ENCODE assay signal across 26 cellular contexts in genomic region chr10:114718386-114718785, GRCh38.
"Had no signal": no experiment of that assay in that cellular context is flagged by ENCODE, and none has a peak within 500 bp of the region (broad histone marks: within the 10 kb centered on the region; RNA-seq: fewer than 3 reads in every experiment).

No MANE protein-coding gene starts in this region.

- H3K4me1 ChIP-seq: colonic mucosa, uterus had no signal

- H3K4me3 Mint-ChIP-seq: activated naive CD8-positive, alpha-beta T cell; activated T-cell treated with anti-CD3 and anti-CD28 coated beads, Interleukin-2, amount 50 U/mL, for 24 hours; activated T-helper 17 cell treated with anti-CD3 and anti-CD28 coated beads, Interleukin-2, amount 50 U/mL, for 72 hours; effector memory CD8-positive, alpha-beta T cell; naive B cell; stimulated activated memory B cell treated with anti-CD40 and anti-IgM and Interleukin-4, amounts not matched to agents 10 μg/mL and 1 μg/mL and 100 μg/mL, for 72 hours; WTC11 had no signal

- H3K27ac Mint-ChIP-seq: activated naive CD8-positive, alpha-beta T cell; activated T-cell treated with anti-CD3 and anti-CD28 coated beads, Interleukin-2, amount 50 U/mL, for 24 hours; activated T-helper 17 cell treated with anti-CD3 and anti-CD28 coated beads, Interleukin-2, amount 50 U/mL, for 72 hours; effector memory CD8-positive, alpha-beta T cell; stimulated activated memory B cell treated with anti-CD40 and anti-IgM and Interleukin-4, amounts not matched to agents 10 μg/mL and 1 μg/mL and 100 μg/mL, for 72 hours; WTC11 had no signal

- H3K36me3 Mint-ChIP-seq: activated naive CD8-positive, alpha-beta T cell; naive B cell; stimulated activated memory B cell treated with anti-CD40 and anti-IgM and Interleukin-4, amounts not matched to agents 10 μg/mL and 1 μg/mL and 100 μg/mL, for 72 hours; WTC11 had no signal

- H3K4me3 ChIP-seq: adrenal gland, ascending aorta, colonic mucosa, dorsolateral prefrontal cortex, esophagus muscularis mucosa, lower lobe of right lung, smooth muscle cell, stomach, transverse colon, uterus had no signal

- ATAC-seq: activated T-helper 17 cell treated with anti-CD3 and anti-CD28 coated beads, Interleukin-2, amount 50 U/mL, for 72 hours; effector memory CD8-positive, alpha-beta T cell; lower lobe of right lung; sciatic nerve; stimulated activated memory B cell treated with anti-CD40 and anti-IgM and Interleukin-4, amounts not matched to agents 10 μg/mL and 1 μg/mL and 100 μg/mL, for 72 hours; WTC11 had no signal

- H3K9me3 ChIP-seq: adrenal gland, ascending aorta, colonic mucosa, esophagus muscularis mucosa, lower lobe of right lung, stomach, transverse colon, uterus had no signal

- H3K4me1 Mint-ChIP-seq: activated T-helper 17 cell treated with anti-CD3 and anti-CD28 coated beads, Interleukin-2, amount 50 U/mL, for 72 hours; naive B cell; stimulated activated memory B cell treated with anti-CD40 and anti-IgM and Interleukin-4, amounts not matched to agents 10 μg/mL and 1 μg/mL and 100 μg/mL, for 72 hours had no signal

- DNase-seq: activated CD4-positive, alpha-beta T cell treated with anti-CD3 and anti-CD28 coated beads, Interleukin-2, amount 50 U/mL, for 4 hours; activated CD8-positive, alpha-beta memory T cell treated with anti-CD3 and anti-CD28 coated beads for 24 hours; activated CD8-positive, alpha-beta memory T cell treated with anti-CD3 and anti-CD28 coated beads, Interleukin-2, amount 50 U/mL, for 4 hours; activated T-cell treated with anti-CD3 and anti-CD28 coated beads, Interleukin-2, amount 50 U/mL, for 24 hours; adrenal gland; colonic mucosa; dorsolateral prefrontal cortex; effector memory CD8-positive, alpha-beta T cell; lower lobe of right lung; mesendoderm; naive B cell; nucleus accumbens; stimulated activated CD4-positive, alpha-beta T cell treated with anti-CD3 and anti-CD28 coated beads, Interleukin-15, amount 100 ng/mL, for 24 hours; stomach; T1000; transverse colon; uterus had no signal

- H3K27me3 ChIP-seq: adrenal gland, ascending aorta, colonic mucosa, esophagus muscularis mucosa, stomach, transverse colon, uterus had no signal

- H3K27ac ChIP-seq: adrenal gland, ascending aorta, colonic mucosa, lower lobe of right lung, parathyroid adenoma, transverse colon, uterus had no signal

- H3K36me3 ChIP-seq: adrenal gland, ascending aorta, colonic mucosa, esophagus muscularis mucosa, lower lobe of right lung, stomach, transverse colon, uterus had no signal

- H3K9me3 Mint-ChIP-seq: activated T-cell treated with anti-CD3 and anti-CD28 coated beads, Interleukin-2, amount 50 U/mL, for 24 hours; activated T-helper 17 cell treated with anti-CD3 and anti-CD28 coated beads, Interleukin-2, amount 50 U/mL, for 72 hours; effector memory CD8-positive, alpha-beta T cell; stimulated activated memory B cell treated with anti-CD40 and anti-IgM and Interleukin-4, amounts not matched to agents 10 μg/mL and 1 μg/mL and 100 μg/mL, for 72 hours; WTC11 had no signal
